Comparison of ENCODE assay signal across 8 cellular contexts in genomic region chr7:100693312-100694195, GRCh38. TPM values are rescaled to one million over a fixed set of nuclear protein-coding genes. Genes with fewer than 3 reads are reported as not detected.
DNase-seq lines count a peak whose midpoint lies in the region; ATAC-seq and TF ChIP-seq lines count a peak whose summit lies in the region.

No MANE protein-coding gene starts in this region.

- no peak for TF ChIP-seq RAD21 in neural cell (conservative IDR thresholded peaks at IDR 0.05)

- H2AFZ ChIP-seq in neural cell (ENCODE audit: low read depth, low read length) = no peak overlapping the region

- H3K79me2 ChIP-seq in neural cell (replicated peaks; ENCODE audit: insufficient read depth, low read length) = peaks cover 49% of the 10 kb centered on the region

- peak overlapping the region; percentile 96 for H3K4me2 ChIP-seq in neural cell (ENCODE audit: low read length)

- BruUV-seq in Panc1 (replicated peaks; lab: Mats Ljungman, UMichigan) = no TSS peak

- peaks cover 3% of the 10 kb centered on the region; the same call in 1 of the 2 replicates for H3K36me3 ChIP-seq in Panc1 (ENCODE audit: control insufficient read depth, insufficient read depth, low read length)
- H3K36me3 ChIP-seq in neural cell (ENCODE audit: insufficient read depth, low read length) = no peaks in the 10 kb centered on the region

- CTCF ChIA-PET in Panc1 (lab: Charles Lee) = interaction anchor here (0.6 to 0.7 kb wide), 2 partner anchors 151 to 228 kb away, joined by 3 to 9 read pairs; no protein-coding TSS in a partner anchor

- no peaks in the 10 kb centered on the region for H3K9me2 ChIP-seq in neural cell (ENCODE audit: insufficient read depth, low read length)

- ATAC-seq in GM21447 (IDR thresholded peaks at IDR 0.05; ENCODE audit: unreplicated experiment) (peak; percentile 1), Panc1 (peak; percentile 58), HG02571 (IDR thresholded peaks at IDR 0.05; ENCODE audit: unreplicated experiment) (no peak), HG02870 (IDR thresholded peaks at IDR 0.05; ENCODE audit: unreplicated experiment) (no peak)

- H3K27ac ChIP-seq in Panc1 (ENCODE audit: low read length) (peak overlapping the region; percentile 94), epithelial cell of prostate (peak overlapping the region; percentile 24), neural cell (ENCODE audit: low read length) (peak overlapping the region; percentile 34)

- DNase-seq in D341Med (ENCODE audit: low spot score) (peak; percentile 53), Panc1 (ENCODE audit: low read depth, low spot score) (no peak), epithelial cell of prostate (ENCODE audit: low read depth, low spot score) (no peak), NK-92 (lab: John Stamatoyannopoulos, UW; ENCODE audit: unreplicated experiment) (no peak)

- no peak for TF ChIP-seq EP300 in neural cell (conservative IDR thresholded peaks at IDR 0.05; ENCODE audit: poor library complexity, severe bottlenecking)

- POLR2A ChIA-PET in Panc1 (lab: Charles Lee) = interaction anchor here (0.5 to 0.7 kb wide), 2 partner anchors 54 to 143 kb away, joined by 3 to 5 read pairs; no protein-coding TSS in a partner anchor

- H3K27me3 ChIP-seq in Panc1 (ENCODE audit: control insufficient read depth, insufficient read depth, low read length) (no peaks in the 10 kb centered on the region), neural cell (ENCODE audit: insufficient read depth, low read depth, low read length) (no peaks in the 10 kb centered on the region)

- intact Hi-C loops in Panc1 (cut with micrococcal nuclease; ENCODE audit: unreplicated experiment) = no loop called here

- peak overlapping the region; percentile 84 to 91 for H3K4me3 ChIP-seq in Panc1 (ENCODE audit: low read depth in 2 of 2, low read length in 2 of 2)
- H3K4me3 ChIP-seq in neural cell (ENCODE audit: low read length) = peak overlapping the region; percentile 95

- TF ChIP-seq CTCF in Panc1 (IDR thresholded peaks at IDR 0.05) (no peak), neural cell (IDR thresholded peaks at IDR 0.05; ENCODE audit: poor library complexity, severe bottlenecking) (no peak)

- peak overlapping the region; percentile 83 for H3K9ac ChIP-seq in neural cell (ENCODE audit: low read length)

- H4K20me1 ChIP-seq in neural cell (ENCODE audit: insufficient read depth) = peaks cover 20% of the 10 kb centered on the region

- in situ Hi-C loops in Panc1 (cut with HindIII; ENCODE audit: low pct_unique_long_range_greater_than_20kb, low sequenced_read_pairs) = no loop called here

- H3K9me3 ChIP-seq in Panc1 (ENCODE audit: control insufficient read depth, insufficient read depth, low read depth, low read length) (no peaks in the 10 kb centered on the region), neural cell (ENCODE audit: low read length) (no peaks in the 10 kb centered on the region)

- no peaks in the 10 kb centered on the region for H3F3A ChIP-seq in neural cell (ENCODE audit: insufficient read depth, low read length, poor library complexity, severe bottlenecking)

- peaks cover 24% of the 10 kb centered on the region for H3K4me1 ChIP-seq in Panc1 (ENCODE audit: control insufficient read depth, insufficient read depth, low read length)

TF ChIP-seq in neural cell, 6 proteins besides CTCF, POLR2A, EP300 and RAD21:
- peak; percentile 28 for TF ChIP-seq MXI1 (conservative IDR thresholded peaks at IDR 0.05; ENCODE audit: poor library complexity, severe bottlenecking)
- TF ChIP-seq REST (IDR thresholded peaks at IDR 0.05; ENCODE audit: borderline replicate concordance) = no peak

RNA-seq across cellular contexts. Expression of gene GIGYF1, which starts 0.5 kb away (rescaled TPM):
- total RNA-seq in Panc1 (2021; ENCODE audit: unreplicated experiment) = 52.6 TPM
- polyA plus RNA-seq in Panc1 (2012; ENCODE audit: insufficient read length) = 39.7 TPM
- 28.3 and 33.5 TPM in 2 replicates for polyA plus RNA-seq in neural cell
- polyA minus RNA-seq in neural cell = 34.7 and 39.9 TPM in 2 replicates

RNA-seq across cellular contexts. Expression of gene POP7, which starts 12.4 kb away (rescaled TPM):
- total RNA-seq in Panc1 (2021; ENCODE audit: unreplicated experiment) = 52.3 TPM
- 79.3 TPM for polyA plus RNA-seq in Panc1 (2012; ENCODE audit: insufficient read length)
- polyA plus RNA-seq in neural cell = 92.1 and 104 TPM in 2 replicates
- 39.0 and 50.6 TPM in 2 replicates for polyA minus RNA-seq in neural cell

RNA-seq across cellular contexts. Expression of gene GNB2, which starts 20.0 kb away (rescaled TPM):
- total RNA-seq in Panc1 (2021; ENCODE audit: unreplicated experiment) = 289 TPM
- polyA plus RNA-seq in Panc1 (2012; ENCODE audit: insufficient read length) = 485 TPM
- 279 and 284 TPM in 2 replicates for polyA plus RNA-seq in neural cell
- 134 and 138 TPM in 2 replicates for polyA minus RNA-seq in neural cell

RNA-seq across cellular contexts. Expression of gene EPO, which starts 26.7 kb away (rescaled TPM):
- not detected for total RNA-seq in Panc1 (2021; ENCODE audit: unreplicated experiment)
- polyA plus RNA-seq in Panc1 (2012; ENCODE audit: insufficient read length) = not detected
- not detected in 2 replicates for polyA plus RNA-seq in neural cell
- not detected in 2 replicates for polyA minus RNA-seq in neural cell

RNA-seq across cellular contexts. Expression of gene ACTL6B, which starts 37.3 kb away (rescaled TPM):
- not detected for total RNA-seq in Panc1 (2021; ENCODE audit: unreplicated experiment)
- polyA plus RNA-seq in Panc1 (2012; ENCODE audit: insufficient read length) = not detected
- 339 and 389 TPM in 2 replicates for polyA plus RNA-seq in neural cell
- polyA minus RNA-seq in neural cell = 163 and 172 TPM in 2 replicates

Comparison
In these comparisons a context has a peak if more than half of its experiments do, and no peak if none do; other contexts are left out.
1. ATAC-seq: peak in GM21447 (single experiment) and Panc1 (single experiment); none in HG02571 (single experiment) and HG02870 (single experiment).
2. H3K27ac ChIP-seq: peak in every context shown above with its lines; median percentile 94 in Panc1; 34 in neural cell; 24 in epithelial cell of prostate.